In genomic region chr15:88705769-88706165, GRCh38 we compare ENCODE assay signal across 9 cellular contexts.
DNase-seq lines count a peak whose midpoint lies in the region; ATAC-seq, FAIRE-seq and TF ChIP-seq lines count a peak whose summit lies in the region.
"Had no signal": no experiment of that assay in that cellular context is flagged by ENCODE, and none has a peak within 500 bp of the region (broad histone marks: within the 10 kb centered on the region; RNA-seq: fewer than 3 reads in every experiment).

No MANE protein-coding gene starts in this region.

- H4K20me1 ChIP-seq in MM.1S (ENCODE audit: insufficient read depth, low read length), result no peaks in the 10 kb centered on the region

- TF ChIP-seq CTCF in AG10803 (conservative IDR thresholded peaks at IDR 0.05; ENCODE audit: low read length) (no peak), MM.1S (IDR thresholded peaks at IDR 0.05; ENCODE audit: low read length) (no peak), fibroblast of pulmonary artery (IDR thresholded peaks at IDR 0.05; ENCODE audit: low read length, missing control alignments) (no peak), osteocyte (IDR thresholded peaks at IDR 0.05) (no peak)

- no peak overlapping the region for H2AFZ ChIP-seq in MM.1S (ENCODE audit: low read length)

- no peaks in the 10 kb centered on the region for H3K36me3 Mint-ChIP-seq in osteocyte (ENCODE audit: unreplicated experiment)

- no peaks in the 10 kb centered on the region for H3K9me3 Mint-ChIP-seq in osteocyte (ENCODE audit: unreplicated experiment)

- no peaks in the 10 kb centered on the region for H3K79me2 ChIP-seq in MM.1S (ENCODE audit: low read length)

- H3K27me3 Mint-ChIP-seq in osteocyte (ENCODE audit: unreplicated experiment), result peaks cover 10% of the 10 kb centered on the region

- H3K27me3 ChIP-seq in MM.1S (replicated peaks; ENCODE audit: insufficient read depth, low read length), result no peaks in the 10 kb centered on the region

- DNase-seq in AG10803 (ENCODE audit: low read depth) (no peak), MM.1S (no peak), fibroblast of pulmonary artery (ENCODE audit: low read depth) (no peak), osteocyte (ENCODE audit: extremely low spot score, unreplicated experiment) (no peak), foreskin melanocyte (no peak), HTR-8/SVneo (ENCODE audit: insufficient read length, low spot score) (no peak), iPS-NIHi11 (ENCODE audit: low spot score) (no peak)
- DNase-seq: NCI-H226 had no signal

- H3K4me3 Mint-ChIP-seq in osteocyte (ENCODE audit: unreplicated experiment), result peak overlapping the region; percentile 55

- H3K36me3 ChIP-seq in MM.1S (replicated peaks; ENCODE audit: insufficient read depth, low read length), result no peaks in the 10 kb centered on the region

- H3K4me1 ChIP-seq in MM.1S (ENCODE audit: low read length), result no peaks in the 10 kb centered on the region

- H3K4me3 ChIP-seq in AG10803 (ENCODE audit: low read length), result peak overlapping the region; percentile 45
- no peak overlapping the region for H3K4me3 ChIP-seq in MM.1S (ENCODE audit: low read length)
- H3K4me3 ChIP-seq in fibroblast of pulmonary artery (replicated peaks; ENCODE audit: low read depth, low read length), result peak overlapping the region; percentile 40

- H3K4me1 Mint-ChIP-seq in osteocyte (ENCODE audit: unreplicated experiment), result peaks cover 22% of the 10 kb centered on the region

- no peaks in the 10 kb centered on the region for H3K9me2 ChIP-seq in MM.1S (replicated peaks; ENCODE audit: insufficient read depth, low read length)

- no peak for ATAC-seq in GM21723 (IDR thresholded peaks at IDR 0.05; ENCODE audit: unreplicated experiment)

- H3K9me3 ChIP-seq in MM.1S (replicated peaks; ENCODE audit: insufficient read depth, low read length), result no peaks in the 10 kb centered on the region

- no peak overlapping the region for H3K27ac ChIP-seq in MM.1S (ENCODE audit: low read length)

- no peaks in the 10 kb centered on the region for H3F3A ChIP-seq in MM.1S (ENCODE audit: insufficient read depth, low read length)

- no peak overlapping the region for H3K9ac ChIP-seq in MM.1S (ENCODE audit: low read length)

- peak overlapping the region; percentile 26; the same call in 1 of the 2 replicates for H3K4me2 ChIP-seq in MM.1S (ENCODE audit: low read depth, low read length)

- H3K27ac Mint-ChIP-seq in osteocyte (ENCODE audit: unreplicated experiment), result peak overlapping the region; percentile 15

- FAIRE-seq in HTR-8/SVneo (lab: Jason Lieb, UNC), result no peak
